Comparison of ENCODE assay signal across 9 cellular contexts in the genomic region with DNA sequence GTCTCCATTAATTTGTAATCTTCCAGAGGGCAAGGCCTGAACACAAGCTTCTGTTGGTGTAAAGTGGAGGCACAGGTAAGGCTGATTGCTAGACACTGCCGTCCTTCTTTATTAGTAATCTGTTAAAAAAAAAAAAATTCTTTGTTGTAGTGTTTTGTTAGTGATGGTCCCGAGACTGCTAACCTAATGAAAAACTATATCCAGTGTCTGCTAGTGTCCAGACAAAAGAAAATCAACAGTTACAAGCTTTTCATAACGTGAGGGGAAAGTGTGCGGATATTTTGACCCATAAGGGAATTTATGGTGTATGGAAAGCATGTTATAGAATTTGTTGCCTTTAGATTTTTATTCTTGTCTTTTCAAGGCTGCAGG. TPM values are rescaled to one million over a fixed set of nuclear protein-coding genes. Genes with fewer than 3 reads are reported as not detected.
DNase-seq lines count a peak whose midpoint lies in the region; ATAC-seq, FAIRE-seq and TF ChIP-seq lines count a peak whose summit lies in the region.
"Had no signal": no experiment of that assay in that cellular context is flagged by ENCODE, and none has a peak within 500 bp of the region (broad histone marks: within the 10 kb centered on the region; RNA-seq: fewer than 3 reads in every experiment).

No MANE protein-coding gene starts in this region.

- peak overlapping the region; percentile 98 for H3K27ac ChIP-seq in keratinocyte (ENCODE audit: control insufficient read depth, insufficient read depth, low read length)
- H3K27ac ChIP-seq in suprapubic skin: peak overlapping the region; percentile 99

- H2AFZ ChIP-seq in keratinocyte (ENCODE audit: control insufficient read depth, low read length): peak overlapping the region; percentile 93

- H3K27me3 ChIP-seq in keratinocyte (ENCODE audit: control insufficient read depth, extremely low read depth, insufficient read depth, low read length) (no peaks in the 10 kb centered on the region), suprapubic skin (no peaks in the 10 kb centered on the region)

- no peaks in the 10 kb centered on the region for H3K36me3 ChIP-seq in keratinocyte (ENCODE audit: control insufficient read depth in 2 of 2, extremely low read depth in 1 of 2, insufficient read depth in 2 of 2, low read length in 2 of 2)
- no peaks in the 10 kb centered on the region for H3K36me3 ChIP-seq in suprapubic skin

- H3K9me3 ChIP-seq in keratinocyte (ENCODE audit: control insufficient read depth, low read depth, low read length): no peaks in the 10 kb centered on the region
- H3K9me3 ChIP-seq in suprapubic skin: no peaks in the 10 kb centered on the region

- peak overlapping the region; percentile 94 for H3K4me3 Mint-ChIP-seq in activated CD4-positive, alpha-beta T cell treated with anti-CD3 and anti-CD28 coated beads for 36 hours
- H3K4me3 Mint-ChIP-seq in activated naive CD8-positive, alpha-beta T cell: peak overlapping the region; percentile 97

- peak overlapping the region; percentile 99 for H3K27ac Mint-ChIP-seq in activated CD4-positive, alpha-beta T cell treated with anti-CD3 and anti-CD28 coated beads for 36 hours
- peak overlapping the region; percentile 99 for H3K27ac Mint-ChIP-seq in activated naive CD8-positive, alpha-beta T cell

- H4K20me1 ChIP-seq in keratinocyte (ENCODE audit: control insufficient read depth, extremely low read depth, insufficient read depth, low read length): no peaks in the 10 kb centered on the region

- no peak for TF ChIP-seq POLR2A in suprapubic skin (IDR thresholded peaks at IDR 0.05)

- peaks cover 13% of the 10 kb centered on the region for H3K4me1 Mint-ChIP-seq in activated CD4-positive, alpha-beta T cell treated with anti-CD3 and anti-CD28 coated beads for 36 hours
- peaks cover 24% of the 10 kb centered on the region for H3K4me1 Mint-ChIP-seq in activated naive CD8-positive, alpha-beta T cell (ENCODE audit: low read depth)

- H3K4me3 ChIP-seq in keratinocyte (ENCODE audit: control insufficient read depth in 2 of 3, extremely low read depth in 1 of 3, insufficient read depth in 2 of 3, low read depth in 1 of 3, low read length in 3 of 3) (peak overlapping the region; percentile 69 to 77 (median 70)), suprapubic skin (peak overlapping the region; percentile 76)

- H3K4me1 ChIP-seq in keratinocyte (ENCODE audit: control insufficient read depth, extremely low read depth, insufficient read depth, low read length) (peaks cover 13% of the 10 kb centered on the region), suprapubic skin (peaks cover 30% of the 10 kb centered on the region)

- no peaks in the 10 kb centered on the region for H3K9me1 ChIP-seq in keratinocyte (ENCODE audit: control insufficient read depth, extremely low read depth, insufficient read depth, low read length)

- TF ChIP-seq CTCF in keratinocyte (optimal IDR thresholded peaks at IDR 0.05 in 1 of 3, IDR thresholded peaks at IDR 0.05 in 1 of 3, conservative IDR thresholded peaks at IDR 0.05 in 1 of 3; ENCODE audit: extremely low read depth in 1 of 3, insufficient read depth in 2 of 3, low read length in 3 of 3) (no peak), suprapubic skin (IDR thresholded peaks at IDR 0.05) (no peak)

- no peak for ATAC-seq in activated CD4-positive, alpha-beta T cell treated with anti-CD3 and anti-CD28 coated beads for 36 hours

- POLR2A ChIA-PET in activated CD4-positive, alpha-beta T cell treated with anti-CD3 and anti-CD28 coated beads for 36 hours (lab: Charles Lee): interaction anchor here (0.7 kb wide), 1 partner anchor 273 kb away, joined by 16 read pairs; no protein-coding TSS in a partner anchor

- H3K27me3 Mint-ChIP-seq in activated CD4-positive, alpha-beta T cell treated with anti-CD3 and anti-CD28 coated beads for 36 hours: no peaks in the 10 kb centered on the region
- no peaks in the 10 kb centered on the region for H3K27me3 Mint-ChIP-seq in activated naive CD8-positive, alpha-beta T cell

- H3K79me2 ChIP-seq in keratinocyte (ENCODE audit: control insufficient read depth, insufficient read depth, low read length): peaks cover 14% of the 10 kb centered on the region

- WGBS in suprapubic skin: 30% methylated on average over 4 of the region's 4 CpGs

- TF ChIP-seq EP300 in suprapubic skin (IDR thresholded peaks at IDR 0.05): no peak

- peak; percentile 23 for FAIRE-seq in keratinocyte (lab: Jason Lieb, UNC)
- FAIRE-seq: HTR-8/SVneo had no signal

- CTCF ChIA-PET in activated CD4-positive, alpha-beta T cell treated with anti-CD3 and anti-CD28 coated beads for 36 hours (lab: Charles Lee): interaction anchor here (0.6 kb wide), 1 partner anchor 50 kb away, joined by 3 read pairs; no protein-coding TSS in a partner anchor

- H3K9ac ChIP-seq in keratinocyte (ENCODE audit: control insufficient read depth, extremely low read depth, insufficient read depth, low read length): peak overlapping the region; percentile 98

- dilution Hi-C loops in keratinocyte (cut with MboI; ENCODE audit: extremely low pct_ligation_motif_present, low sequenced_read_pairs): no loop called here

- no peak for DNase-seq in activated CD4-positive, alpha-beta T cell treated with anti-CD3 and anti-CD28 coated beads for 36 hours
- DNase-seq in activated CD4-positive, alpha-beta T cell treated with anti-CD3 and anti-CD28 coated beads, Interleukin-2, amount 50 U/mL, for 4 hours: no peak
- DNase-seq in keratinocyte (ENCODE audit: low read depth, low spot score) (no peak), suprapubic skin (ENCODE audit: low spot score in 2 of 2) (no peak), SHP77 (lab: John Stamatoyannopoulos, UW) (no peak), T1000 (lab: John Stamatoyannopoulos, UW) (no peak), AG08395 (ENCODE audit: low spot score) (no peak)

- H3K36me3 Mint-ChIP-seq in activated CD4-positive, alpha-beta T cell treated with anti-CD3 and anti-CD28 coated beads for 36 hours (ENCODE audit: low read depth): peaks cover 15% of the 10 kb centered on the region
- H3K36me3 Mint-ChIP-seq in activated naive CD8-positive, alpha-beta T cell: no peaks in the 10 kb centered on the region

- H3K4me2 ChIP-seq in keratinocyte (ENCODE audit: control insufficient read depth, extremely low read depth, insufficient read depth, low read depth, low read length): peak overlapping the region; percentile 96

- no peaks in the 10 kb centered on the region for H3K9me3 Mint-ChIP-seq in activated CD4-positive, alpha-beta T cell treated with anti-CD3 and anti-CD28 coated beads for 36 hours (ENCODE audit: low read depth)
- H3K9me3 Mint-ChIP-seq in activated naive CD8-positive, alpha-beta T cell (ENCODE audit: low read depth): no peaks in the 10 kb centered on the region

- intact Hi-C loops in activated CD4-positive, alpha-beta T cell treated with anti-CD3 and anti-CD28 coated beads for 36 hours (cut with DNase I, micrococcal nuclease): loop anchor here (2.0 kb wide), 2 partner anchors 41 to 225 kb away; no protein-coding TSS in a partner anchor

RNA-seq across cellular contexts. Expression of a gene that starts 4.2 kb away (rescaled TPM):
- total RNA-seq in activated CD4-positive, alpha-beta T cell treated with anti-CD3 and anti-CD28 coated beads for 36 hours: 10 to 100 TPM; 45.9 to 71.6 TPM
- polyA plus RNA-seq in keratinocyte: 13.7 to 18.9 TPM (median 18.8 TPM) in 3 replicates
- 27.1 TPM for polyA plus RNA-seq in keratinocyte (2011; ENCODE audit: low read depth)
- 10.4 and 13.9 TPM in 2 replicates for polyA plus RNA-seq in keratinocyte (2011; cell fraction: cytosol; rRNA removed)
- polyA plus RNA-seq in keratinocyte (2011; cell fraction: nucleus; rRNA removed): 38.9 and 42.7 TPM in 2 replicates
- 11.4 and 16.2 TPM in 2 replicates for polyA plus RNA-seq in keratinocyte (2012; ENCODE audit: low replicate concordance)
- 30.9 to 53.7 TPM (median 48.9 TPM) in 3 replicates for polyA minus RNA-seq in keratinocyte
- polyA minus RNA-seq in keratinocyte (2011; cell fraction: cytosol; rRNA and poly(A)+ RNA removed): 17.1 TPM
- polyA minus RNA-seq in keratinocyte (2011; cell fraction: nucleus; rRNA and poly(A)+ RNA removed): 47.5 and 78.3 TPM in 2 replicates
- 10 to 100 TPM; 37.9 to 48.4 (median 43.9) TPM for total RNA-seq in suprapubic skin
